Comparison of ENCODE assay signal across 8 cellular contexts in the genomic region with DNA sequence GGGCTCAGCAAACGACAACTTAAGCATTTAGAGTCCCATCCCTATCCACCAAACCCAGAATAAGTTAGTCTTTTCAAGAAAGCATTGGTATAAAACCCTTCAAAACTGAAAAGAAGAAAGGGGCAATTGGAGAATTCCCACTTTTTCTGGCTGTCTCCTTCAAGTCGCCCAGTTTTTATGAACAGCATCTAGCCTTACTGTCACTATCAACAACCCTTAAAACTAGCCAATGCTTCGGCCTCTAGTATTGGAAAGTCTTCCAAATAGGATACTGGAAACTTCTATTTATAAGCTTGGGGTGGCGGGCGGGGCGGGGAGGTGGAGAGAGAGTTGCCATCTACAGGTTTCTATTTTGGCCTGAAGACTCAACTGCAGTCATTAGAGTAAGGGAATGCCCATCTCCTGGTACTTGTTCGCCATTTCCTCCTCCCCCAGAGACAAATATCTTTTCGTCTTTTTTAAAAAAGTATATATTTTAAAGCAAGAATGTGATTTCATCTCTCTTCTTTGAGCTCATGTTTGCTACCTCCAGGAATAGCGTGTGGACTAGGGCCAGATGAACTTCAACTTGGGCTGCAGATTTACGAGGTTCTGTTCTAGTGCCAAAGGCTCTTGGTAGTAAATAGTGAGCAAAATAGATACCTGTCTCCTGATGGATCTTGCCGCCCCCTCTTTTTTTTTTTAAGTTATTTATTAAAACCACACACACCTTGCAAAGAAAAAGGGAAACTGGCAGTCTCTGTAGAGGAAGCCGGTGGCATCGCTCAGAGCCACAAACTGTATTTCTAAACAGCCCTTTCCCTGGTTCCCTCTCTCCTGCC. TPM values are rescaled to one million over a fixed set of nuclear protein-coding genes. Genes with fewer than 3 reads are reported as not detected.
DNase-seq lines count a peak whose midpoint lies in the region; ATAC-seq, FAIRE-seq and TF ChIP-seq lines count a peak whose summit lies in the region.

No MANE protein-coding gene starts in this region.

- no peak for TF ChIP-seq CTCF in fibroblast of mammary gland (conservative IDR thresholded peaks at IDR 0.05; ENCODE audit: control insufficient read depth, insufficient read depth, low read depth, low read length)
- peak in 1 of 4 donors; percentile 3 for TF ChIP-seq CTCF in pancreas (IDR thresholded peaks at IDR 0.05)

- CTCF ChIA-PET in activated CD8-positive, alpha-beta memory T cell treated with anti-CD3 and anti-CD28 coated beads, Interleukin-2, amount 10 ng/mL, durations not matched to agents 7 days and 5 days (lab: Charles Lee): interaction anchor here (0.7 to 2.2 kb wide), 20 partner anchors 37 to 1403 kb away, joined by 3 to 20 read pairs (median 4); no protein-coding TSS in a partner anchor
- CTCF ChIA-PET in activated CD4-positive, alpha-beta T cell treated with anti-CD3 and anti-CD28 coated beads, Interleukin-2, amount 10 ng/mL, durations not matched to agents 7 days and 5 days (lab: Charles Lee): interaction anchor here (0.5 to 2.2 kb wide), 9 partner anchors 57 to 1299 kb away, joined by 3 to 5 read pairs (median 3); no protein-coding TSS in a partner anchor

- DNase-seq in activated CD8-positive, alpha-beta memory T cell treated with anti-CD3 and anti-CD28 coated beads, Interleukin-2, amount 10 ng/mL, durations not matched to agents 7 days and 5 days: peak; percentile 49
- no peak for DNase-seq in activated CD8-positive, alpha-beta memory T cell treated with anti-CD3 and anti-CD28 coated beads, Interleukin-2, amount 50 U/mL, for 4 hours
- peak; percentile 30 for DNase-seq in activated CD4-positive, alpha-beta T cell treated with anti-CD3 and anti-CD28 coated beads, Interleukin-2, amount 10 ng/mL, durations not matched to agents 7 days and 5 days
- peak; percentile 74 for DNase-seq in fibroblast of mammary gland (ENCODE audit: low read depth)
- peak in 1 of 6 donors; percentile 38 for DNase-seq in pancreas
- no peak for DNase-seq in NCI-H748 treated with DMSO at 0.1 percent for 48 hours (lab: John Stamatoyannopoulos, UW)
- DNase-seq in epidermal melanocyte (ENCODE audit: insufficient read length, low spot score): no peak

- H3K4me3 Mint-ChIP-seq in activated CD8-positive, alpha-beta memory T cell treated with anti-CD3 and anti-CD28 coated beads, Interleukin-2, amount 10 ng/mL, durations not matched to agents 7 days and 5 days: peak overlapping the region; percentile 98
- peak overlapping the region; percentile 97 for H3K4me3 Mint-ChIP-seq in activated CD4-positive, alpha-beta T cell treated with anti-CD3 and anti-CD28 coated beads, Interleukin-2, amount 10 ng/mL, durations not matched to agents 7 days and 5 days

- peaks cover 4% of the 10 kb centered on the region for H3K27me3 Mint-ChIP-seq in activated CD8-positive, alpha-beta memory T cell treated with anti-CD3 and anti-CD28 coated beads, Interleukin-2, amount 10 ng/mL, durations not matched to agents 7 days and 5 days
- peaks cover 4% of the 10 kb centered on the region for H3K27me3 Mint-ChIP-seq in activated CD4-positive, alpha-beta T cell treated with anti-CD3 and anti-CD28 coated beads, Interleukin-2, amount 10 ng/mL, durations not matched to agents 7 days and 5 days

- no peaks in the 10 kb centered on the region for H3K9me3 Mint-ChIP-seq in activated CD8-positive, alpha-beta memory T cell treated with anti-CD3 and anti-CD28 coated beads, Interleukin-2, amount 10 ng/mL, durations not matched to agents 7 days and 5 days (ENCODE audit: low read depth)
- no peaks in the 10 kb centered on the region for H3K9me3 Mint-ChIP-seq in activated CD4-positive, alpha-beta T cell treated with anti-CD3 and anti-CD28 coated beads, Interleukin-2, amount 10 ng/mL, durations not matched to agents 7 days and 5 days

- peak overlapping the region; percentile 99 for H3K27ac Mint-ChIP-seq in activated CD8-positive, alpha-beta memory T cell treated with anti-CD3 and anti-CD28 coated beads, Interleukin-2, amount 10 ng/mL, durations not matched to agents 7 days and 5 days
- H3K27ac Mint-ChIP-seq in activated CD4-positive, alpha-beta T cell treated with anti-CD3 and anti-CD28 coated beads, Interleukin-2, amount 10 ng/mL, durations not matched to agents 7 days and 5 days: peak overlapping the region; percentile 100

- no peak for ATAC-seq in activated CD8-positive, alpha-beta memory T cell treated with anti-CD3 and anti-CD28 coated beads, Interleukin-2, amount 10 ng/mL, durations not matched to agents 7 days and 5 days
- ATAC-seq in pancreas (no peak), GM18505 (IDR thresholded peaks at IDR 0.05; ENCODE audit: unreplicated experiment) (no peak)

- peaks cover 32% of the 10 kb centered on the region for H3K4me1 Mint-ChIP-seq in activated CD8-positive, alpha-beta memory T cell treated with anti-CD3 and anti-CD28 coated beads, Interleukin-2, amount 10 ng/mL, durations not matched to agents 7 days and 5 days
- peaks cover 56% of the 10 kb centered on the region for H3K4me1 Mint-ChIP-seq in activated CD4-positive, alpha-beta T cell treated with anti-CD3 and anti-CD28 coated beads, Interleukin-2, amount 10 ng/mL, durations not matched to agents 7 days and 5 days

- WGBS in pancreas, 2 donors: 22 to 26% methylated on average over 13 of the region's 13 CpGs

- TF ChIP-seq POLR2A in GM18505 (IDR thresholded peaks at IDR 0.05; ENCODE audit: borderline replicate concordance, extremely low read depth, insufficient read depth, insufficient read length): no peak

- H3K36me3 Mint-ChIP-seq in activated CD8-positive, alpha-beta memory T cell treated with anti-CD3 and anti-CD28 coated beads, Interleukin-2, amount 10 ng/mL, durations not matched to agents 7 days and 5 days: peaks cover 10% of the 10 kb centered on the region
- H3K36me3 Mint-ChIP-seq in activated CD4-positive, alpha-beta T cell treated with anti-CD3 and anti-CD28 coated beads, Interleukin-2, amount 10 ng/mL, durations not matched to agents 7 days and 5 days (ENCODE audit: low read depth): peaks cover 11% of the 10 kb centered on the region

- H3K4me1 ChIP-seq in pancreas: peaks cover 7 to 12% (median 11%) of the 10 kb centered on the region in 3 donors

- intact Hi-C loops in pancreas (cut with DNase I): loop anchor here in 1 of 3 donors (10.0 kb wide), 2 partner anchors 302 to 552 kb away; no protein-coding TSS in a partner anchor

- POLR2A ChIA-PET in activated CD4-positive, alpha-beta T cell treated with anti-CD3 and anti-CD28 coated beads, Interleukin-2, amount 10 ng/mL, durations not matched to agents 7 days and 5 days (lab: Charles Lee): interaction anchor here (0.6 kb wide), 1 partner anchor 821 kb away, joined by 4 read pairs; no protein-coding TSS in a partner anchor

- no peaks in the 10 kb centered on the region for H3K27me3 ChIP-seq in pancreas

- no peaks in the 10 kb centered on the region for H3K36me3 ChIP-seq in pancreas

- H3K27ac ChIP-seq in pancreas: peak overlapping the region; percentile 99

- no peak for FAIRE-seq in pancreas (lab: Jason Lieb, UNC)

- no peaks in the 10 kb centered on the region for H3K9me3 ChIP-seq in pancreas

- H3K4me3 ChIP-seq in fibroblast of mammary gland (ENCODE audit: control insufficient read depth, low read depth, low read length): peak overlapping the region; percentile 99
- H3K4me3 ChIP-seq in pancreas: peak overlapping the region; percentile 56 to 80 (median 74)

RNA-seq across cellular contexts. Expression of gene BCL6, which starts 2.7 kb away (rescaled TPM):
- total RNA-seq in activated CD8-positive, alpha-beta memory T cell treated with anti-CD3 and anti-CD28 coated beads, Interleukin-2, amount 10 ng/mL, durations not matched to agents 7 days and 5 days: 10 to 100 TPM; 12.1 to 13.2 TPM
- 10 to 100 TPM; 12.0 to 12.7 TPM for total RNA-seq in activated CD4-positive, alpha-beta T cell treated with anti-CD3 and anti-CD28 coated beads, Interleukin-2, amount 10 ng/mL, durations not matched to agents 7 days and 5 days
- 10 to 100 TPM; 19.0 to 48.1 (median 30.5) TPM for total RNA-seq in pancreas
- polyA plus RNA-seq in pancreas: 10 to 100 TPM; 27.1 to 40.7 TPM

RNA-seq across cellular contexts. Expression of gene RTP2, which starts 40.2 kb away (rescaled TPM):
- total RNA-seq in activated CD8-positive, alpha-beta memory T cell treated with anti-CD3 and anti-CD28 coated beads, Interleukin-2, amount 10 ng/mL, durations not matched to agents 7 days and 5 days: not detected
- not detected for total RNA-seq in activated CD4-positive, alpha-beta T cell treated with anti-CD3 and anti-CD28 coated beads, Interleukin-2, amount 10 ng/mL, durations not matched to agents 7 days and 5 days
- total RNA-seq in pancreas: not detected
- polyA plus RNA-seq in pancreas: not detected

Comparison
In these comparisons a context has a peak if more than half of its experiments do, and no peak if none do; other contexts are left out.
1. DNase-seq: peak in activated CD8-positive, alpha-beta memory T cell treated with anti-CD3 and anti-CD28 coated beads, Interleukin-2, amount 10 ng/mL, durations not matched to agents 7 days and 5 days (single experiment), activated CD4-positive, alpha-beta T cell treated with anti-CD3 and anti-CD28 coated beads, Interleukin-2, amount 10 ng/mL, durations not matched to agents 7 days and 5 days (single experiment) and fibroblast of mammary gland (single experiment); none in activated CD8-positive, alpha-beta memory T cell treated with anti-CD3 and anti-CD28 coated beads, Interleukin-2, amount 50 U/mL, for 4 hours (single experiment), NCI-H748 treated with DMSO at 0.1 percent for 48 hours (single experiment) and epidermal melanocyte (single experiment).